In the genomic region with DNA sequence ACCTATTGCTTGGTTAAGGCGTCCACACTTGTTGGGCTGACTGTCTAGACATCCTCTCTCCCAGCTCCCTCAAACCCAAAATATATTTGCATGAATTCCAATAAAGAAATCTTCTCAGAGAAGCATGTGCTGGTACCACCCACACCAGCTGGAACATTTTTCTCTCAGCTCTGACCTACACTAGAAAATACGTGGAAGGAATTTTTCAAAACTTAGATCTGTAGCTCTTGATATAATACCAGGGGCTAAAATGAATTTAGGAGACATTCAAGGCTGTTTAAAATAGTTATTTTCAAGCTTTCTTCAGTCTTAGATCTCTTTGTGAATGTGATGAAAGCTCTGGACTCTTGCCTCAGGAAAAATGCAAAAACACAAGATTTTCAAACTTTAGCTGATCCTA, we compare ENCODE assay signal across 26 cellular contexts.
"Had no signal": no experiment of that assay in that cellular context is flagged by ENCODE, and none has a peak within 500 bp of the region (broad histone marks: within the 10 kb centered on the region; RNA-seq: fewer than 3 reads in every experiment).

No MANE protein-coding gene starts in this region.

- H3K27me3 Mint-ChIP-seq: activated CD4-positive, alpha-beta memory T cell treated with anti-CD3 and anti-CD28 coated beads, Interleukin-2, amount 10 ng/mL, durations not matched to agents 7 days and 5 days; activated CD4-positive, alpha-beta T cell treated with anti-CD3 and anti-CD28 coated beads, Interleukin-2, amount 10 ng/mL, durations not matched to agents 7 days and 5 days; activated naive CD4-positive, alpha-beta T cell treated with anti-CD3 and anti-CD28 coated beads, Interleukin-2, amount 10 ng/mL, durations not matched to agents 7 days and 5 days; activated naive CD8-positive, alpha-beta T cell treated with anti-CD3 and anti-CD28 coated beads, Interleukin-2, amount 10 ng/mL, durations not matched to agents 7 days and 5 days; activated T-cell treated with anti-CD3 and anti-CD28 coated beads, Interleukin-2, amount 50 U/mL, for 24 hours; dendritic cell treated with granulocyte-macrophage colony-stimulating factor and Interleukin-4, amounts not matched to agents 40 ng/mL and 50 ng/mL, for 4 days had no signal

- H3K27me3 ChIP-seq: dorsolateral prefrontal cortex, heart left ventricle had no signal

- H3K36me3 Mint-ChIP-seq: activated naive CD4-positive, alpha-beta T cell treated with anti-CD3 and anti-CD28 coated beads, Interleukin-2, amount 10 ng/mL, durations not matched to agents 7 days and 5 days; activated naive CD4-positive, alpha-beta T cell treated with anti-CD3 and anti-CD28 coated beads, Interleukin-2, amount 50 U/mL, for 72 hours; activated naive CD8-positive, alpha-beta T cell treated with anti-CD3 and anti-CD28 coated beads, Interleukin-2, amount 10 ng/mL, durations not matched to agents 7 days and 5 days had no signal

- H3K9me3 Mint-ChIP-seq: activated CD4-positive, alpha-beta memory T cell treated with anti-CD3 and anti-CD28 coated beads, Interleukin-2, amount 10 ng/mL, durations not matched to agents 7 days and 5 days; activated CD4-positive, alpha-beta T cell treated with anti-CD3 and anti-CD28 coated beads, Interleukin-2, amount 10 ng/mL, durations not matched to agents 7 days and 5 days; activated naive CD4-positive, alpha-beta T cell treated with anti-CD3 and anti-CD28 coated beads, Interleukin-2, amount 10 ng/mL, durations not matched to agents 7 days and 5 days; activated naive CD8-positive, alpha-beta T cell treated with anti-CD3 and anti-CD28 coated beads, Interleukin-2, amount 10 ng/mL, durations not matched to agents 7 days and 5 days; activated T-cell treated with anti-CD3 and anti-CD28 coated beads, Interleukin-2, amount 50 U/mL, for 24 hours had no signal

- H3K4me1 Mint-ChIP-seq: activated CD4-positive, alpha-beta memory T cell treated with anti-CD3 and anti-CD28 coated beads, Interleukin-2, amount 10 ng/mL, durations not matched to agents 7 days and 5 days; activated CD4-positive, alpha-beta T cell treated with anti-CD3 and anti-CD28 coated beads, Interleukin-2, amount 10 ng/mL, durations not matched to agents 7 days and 5 days; activated naive CD4-positive, alpha-beta T cell treated with anti-CD3 and anti-CD28 coated beads, Interleukin-2, amount 10 ng/mL, durations not matched to agents 7 days and 5 days; activated naive CD8-positive, alpha-beta T cell treated with anti-CD3 and anti-CD28 coated beads, Interleukin-2, amount 10 ng/mL, durations not matched to agents 7 days and 5 days had no signal

- DNase-seq: activated CD4-positive, alpha-beta memory T cell treated with anti-CD3 and anti-CD28 coated beads, Interleukin-2, amount 10 ng/mL, durations not matched to agents 7 days and 5 days; activated CD4-positive, alpha-beta T cell treated with anti-CD3 and anti-CD28 coated beads for 1 hour; activated CD4-positive, alpha-beta T cell treated with anti-CD3 and anti-CD28 coated beads for 4 hours; activated CD4-positive, alpha-beta T cell treated with anti-CD3 and anti-CD28 coated beads, Interleukin-2, amount 10 ng/mL, durations not matched to agents 7 days and 5 days; activated CD4-positive, alpha-beta T cell treated with anti-CD3 and anti-CD28 coated beads, Interleukin-2, amount 50 U/mL, for 4 hours; activated CD4-positive, CD25-positive, alpha-beta regulatory T cell; activated CD8-positive, alpha-beta memory T cell treated with anti-CD3 and anti-CD28 coated beads, Interleukin-2, amount 50 U/mL, for 48 hours; activated gamma-delta T cell; activated naive CD4-positive, alpha-beta T cell; activated naive CD4-positive, alpha-beta T cell treated with anti-CD3 and anti-CD28 coated beads, Interleukin-2, amount 10 ng/mL, durations not matched to agents 7 days and 5 days; activated naive CD8-positive, alpha-beta T cell treated with anti-CD3 and anti-CD28 coated beads, Interleukin-2, amount 10 ng/mL, durations not matched to agents 7 days and 5 days; activated T-cell treated with anti-CD3 and anti-CD28 coated beads for 4 hours; activated T-cell treated with anti-CD3 and anti-CD28 coated beads, Interleukin-2, amount 50 U/mL, for 24 hours; activated T-cell treated with anti-CD3 and anti-CD28 coated beads, Interleukin-2, amount 50 U/mL, for 72 hours; amniotic stem cell; cerebellar nuclear complex; effector memory CD4-positive, alpha-beta T cell; endodermal cell; foreskin fibroblast; glutamatergic neuron; heart left ventricle; T-helper 2 cell had no signal

- H3K27ac ChIP-seq: coronary artery, heart left ventricle had no signal

- H3K27ac Mint-ChIP-seq: activated CD4-positive, alpha-beta memory T cell treated with anti-CD3 and anti-CD28 coated beads, Interleukin-2, amount 10 ng/mL, durations not matched to agents 7 days and 5 days; activated CD4-positive, alpha-beta T cell treated with anti-CD3 and anti-CD28 coated beads, Interleukin-2, amount 10 ng/mL, durations not matched to agents 7 days and 5 days; activated naive CD4-positive, alpha-beta T cell treated with anti-CD3 and anti-CD28 coated beads, Interleukin-2, amount 10 ng/mL, durations not matched to agents 7 days and 5 days; activated naive CD4-positive, alpha-beta T cell treated with anti-CD3 and anti-CD28 coated beads, Interleukin-2, amount 50 U/mL, for 72 hours; activated naive CD8-positive, alpha-beta T cell treated with anti-CD3 and anti-CD28 coated beads, Interleukin-2, amount 10 ng/mL, durations not matched to agents 7 days and 5 days; activated T-cell treated with anti-CD3 and anti-CD28 coated beads, Interleukin-2, amount 50 U/mL, for 24 hours; activated T-cell treated with anti-CD3 and anti-CD28 coated beads, Interleukin-2, amount 50 U/mL, for 72 hours; dendritic cell treated with granulocyte-macrophage colony-stimulating factor and Interleukin-4, amounts not matched to agents 40 ng/mL and 50 ng/mL, for 4 days; endodermal cell had no signal

- H3K4me1 ChIP-seq: heart left ventricle had no signal

- H3K4me3 ChIP-seq: coronary artery, dorsolateral prefrontal cortex, heart left ventricle had no signal

- H3K36me3 ChIP-seq: heart left ventricle had no signal

- H3K4me3 Mint-ChIP-seq: activated CD4-positive, alpha-beta memory T cell treated with anti-CD3 and anti-CD28 coated beads, Interleukin-2, amount 10 ng/mL, durations not matched to agents 7 days and 5 days; activated CD4-positive, alpha-beta T cell treated with anti-CD3 and anti-CD28 coated beads, Interleukin-2, amount 10 ng/mL, durations not matched to agents 7 days and 5 days; activated naive CD4-positive, alpha-beta T cell treated with anti-CD3 and anti-CD28 coated beads, Interleukin-2, amount 10 ng/mL, durations not matched to agents 7 days and 5 days; activated naive CD8-positive, alpha-beta T cell treated with anti-CD3 and anti-CD28 coated beads, Interleukin-2, amount 10 ng/mL, durations not matched to agents 7 days and 5 days; activated T-cell treated with anti-CD3 and anti-CD28 coated beads, Interleukin-2, amount 50 U/mL, for 24 hours; activated T-cell treated with anti-CD3 and anti-CD28 coated beads, Interleukin-2, amount 50 U/mL, for 72 hours; dendritic cell treated with granulocyte-macrophage colony-stimulating factor and Interleukin-4, amounts not matched to agents 40 ng/mL and 50 ng/mL, for 4 days; endodermal cell had no signal
